8 cellular contexts compared by ENCODE assay signal in genomic region chr2:233419626-233420431, GRCh38.
A peak's percentile ranks its signal among the peaks of the same experiment; 100 is the strongest.
DNase-seq lines count a peak whose midpoint lies in the region; ATAC-seq and TF ChIP-seq lines count a peak whose summit lies in the region.

No MANE protein-coding gene starts in this region.

- no peaks in the 10 kb centered on the region for H3K36me3 ChIP-seq in endocrine pancreas (ENCODE audit: control insufficient read depth, insufficient read depth, low read length)

- CTCF ChIA-PET in HEK293T (lab: Yijun Ruan, JAX) = no interaction called here

- H3K27me3 ChIP-seq in endocrine pancreas (ENCODE audit: control insufficient read depth, insufficient read depth, low read length) = no peaks in the 10 kb centered on the region

- POLR2A ChIA-PET in HEK293T (lab: Yijun Ruan, JAX) = no interaction called here

- H3K4me1 ChIP-seq in endocrine pancreas (ENCODE audit: control insufficient read depth, insufficient read depth, low read length) = no peaks in the 10 kb centered on the region

- H3K4me3 ChIP-seq in endocrine pancreas (ENCODE audit: control insufficient read depth, insufficient read depth, low read length) = peak overlapping the region; percentile 6

- H3K9ac ChIP-seq in endocrine pancreas (ENCODE audit: control insufficient read depth, insufficient read depth, low read length) = no peak overlapping the region

- DNase-seq in T-helper 1 cell = peak in 3 of 5 donors; percentile 26 to 66 (median 37)
- peak; percentile 18 for DNase-seq in stimulated activated CD8-positive, alpha-beta memory T cell treated with anti-CD3 and anti-CD28 coated beads, Interleukin-4, amount 100 ng/mL, for 24 hours (ENCODE audit: low read depth)
- no peak for DNase-seq in hepatic stellate cell (ENCODE audit: low spot score)
- DNase-seq in HEK293T (ENCODE audit: extremely low spot score) = no peak
- DNase-seq in D341Med (ENCODE audit: low spot score) = no peak
- DNase-seq in occipital lobe (lab: John Stamatoyannopoulos, UW) = no peak

- peak; percentile 31 for ATAC-seq in GM21447 (IDR thresholded peaks at IDR 0.05; ENCODE audit: unreplicated experiment)

- no peaks in the 10 kb centered on the region for H3K9me3 ChIP-seq in endocrine pancreas (ENCODE audit: control insufficient read depth, low read length)

TF ChIP-seq in HEK293T, 16 proteins besides CTCF, POLR2A, EP300 and RAD21:
- no peak for TF ChIP-seq HDGF (IDR thresholded peaks at IDR 0.05; ENCODE audit: borderline replicate concordance)
- TF ChIP-seq ZNF384 (IDR thresholded peaks at IDR 0.05) = no peak
- TF ChIP-seq ELF4 (IDR thresholded peaks at IDR 0.05) = no peak

Comparison
In these comparisons a context has a peak if more than half of its experiments do, and no peak if none do; other contexts are left out.
1. DNase-seq: peak in T-helper 1 cell (3 of 5) and stimulated activated CD8-positive, alpha-beta memory T cell treated with anti-CD3 and anti-CD28 coated beads, Interleukin-4, amount 100 ng/mL, for 24 hours (single experiment); none in hepatic stellate cell (single experiment), HEK293T (single experiment), D341Med (single experiment) and occipital lobe (single experiment).